In the genomic region with DNA sequence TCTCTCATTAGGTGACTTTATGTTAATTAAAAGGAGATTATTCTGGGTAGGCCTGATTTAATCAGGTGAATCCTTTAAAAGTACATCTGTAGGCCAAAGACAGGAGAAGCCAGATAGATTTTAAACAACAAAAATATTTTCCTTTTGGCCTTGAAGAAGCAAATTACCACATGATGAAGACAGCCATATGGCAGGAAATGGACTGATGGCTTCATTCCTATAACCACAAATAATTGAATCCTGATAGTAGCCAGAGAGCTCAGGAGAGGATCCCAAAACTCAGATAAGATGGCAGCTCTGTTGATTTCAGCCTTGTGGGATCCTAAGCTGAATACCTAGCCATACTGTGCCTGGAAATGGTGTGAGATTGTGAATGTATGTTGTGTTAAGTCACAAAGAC, we compare ENCODE assay signal across 13 cellular contexts.
DNase-seq lines count a peak whose midpoint lies in the region; ATAC-seq, FAIRE-seq and TF ChIP-seq lines count a peak whose summit lies in the region.
"Had no signal": no experiment of that assay in that cellular context is flagged by ENCODE, and none has a peak within 500 bp of the region (broad histone marks: within the 10 kb centered on the region; RNA-seq: fewer than 3 reads in every experiment).

No MANE protein-coding gene starts in this region.

- TF ChIP-seq CTCF in natural killer cell (IDR thresholded peaks at IDR 0.05) (no peak), bronchial epithelial cell (IDR thresholded peaks at IDR 0.05; ENCODE audit: insufficient read depth, low read length, severe bottlenecking) (no peak), BE2C (IDR thresholded peaks at IDR 0.05; ENCODE audit: low read depth, low read length) (no peak)

- H3K9me3 ChIP-seq in BE2C, result no peaks in the 10 kb centered on the region

- no peaks in the 10 kb centered on the region for H3K36me3 ChIP-seq in bronchial epithelial cell (ENCODE audit: control insufficient read depth, insufficient read depth, low read length)
- no peaks in the 10 kb centered on the region for H3K36me3 ChIP-seq in BE2C
- H3K36me3 ChIP-seq: BLaER1 treated with 17β-estradiol and CSF1 and Interleukin-3, amounts not matched to agents 10 nM and 100 nM had no signal

- H3K27me3 ChIP-seq in bronchial epithelial cell (ENCODE audit: control insufficient read depth, insufficient read depth, low read length) (no peaks in the 10 kb centered on the region), BE2C (no peaks in the 10 kb centered on the region)
- H3K27me3 ChIP-seq: BLaER1 treated with 17β-estradiol and CSF1 and Interleukin-3, amounts not matched to agents 10 nM and 100 nM had no signal

- no peaks in the 10 kb centered on the region for H3K36me3 Mint-ChIP-seq in natural killer cell
- no peaks in the 10 kb centered on the region for H3K36me3 Mint-ChIP-seq in natural killer cell treated with Interleukin-12 subunit alpha and Interleukin-12 subunit beta and Interleukin-15 and Interleukin-18, amount 100 ng/mL, for 72 hours
- peaks cover 0 to 4% (median 0%) of the 10 kb centered on the region in 3 donors for H3K36me3 Mint-ChIP-seq in immature natural killer cell
- H3K36me3 Mint-ChIP-seq: CD8-positive, alpha-beta T cell had no signal

- peak; percentile 60 for FAIRE-seq in bronchial epithelial cell (lab: Jason Lieb, UNC)

- H3K4me1 ChIP-seq in BE2C, result no peaks in the 10 kb centered on the region

- H3K4me1 Mint-ChIP-seq in natural killer cell (peaks cover 0 to 35% of the 10 kb centered on the region in 2 donors), immature natural killer cell (peaks cover 33 to 34% of the 10 kb centered on the region in 2 donors)
- peaks cover 12 to 28% of the 10 kb centered on the region in 2 donors for H3K4me1 Mint-ChIP-seq in natural killer cell treated with Interleukin-12 subunit alpha and Interleukin-12 subunit beta and Interleukin-15 and Interleukin-18, amount 100 ng/mL, for 72 hours (ENCODE audit: low read depth in 2 of 2)

- intact Hi-C loops in natural killer cell (cut with micrococcal nuclease), result no loop called here

- H3K27ac Mint-ChIP-seq in natural killer cell (peak overlapping the region in 1 of 2 donors; percentile 87), immature natural killer cell (peak overlapping the region in 4 of 6 donors; percentile 66 to 95 (median 82))
- peak overlapping the region in 1 of 2 donors; percentile 86 for H3K27ac Mint-ChIP-seq in natural killer cell treated with Interleukin-12 subunit alpha and Interleukin-12 subunit beta and Interleukin-15 and Interleukin-18, amount 100 ng/mL, for 72 hours
- H3K27ac Mint-ChIP-seq: CD8-positive, alpha-beta T cell; H9 had no signal

- H3K27me3 Mint-ChIP-seq in natural killer cell (ENCODE audit: low read depth in 2 of 2) (peaks cover 0 to 3% of the 10 kb centered on the region in 2 donors), immature natural killer cell (ENCODE audit: low read depth in 3 of 3) (peaks cover 2 to 6% (median 2%) of the 10 kb centered on the region in 3 donors)
- no peaks in the 10 kb centered on the region for H3K27me3 Mint-ChIP-seq in natural killer cell treated with Interleukin-12 subunit alpha and Interleukin-12 subunit beta and Interleukin-15 and Interleukin-18, amount 100 ng/mL, for 72 hours

- H3K4me3 Mint-ChIP-seq in natural killer cell (peak overlapping the region; percentile 50), immature natural killer cell (peak overlapping the region in 1 of 5 donors; percentile 49)
- no peak overlapping the region for H3K4me3 Mint-ChIP-seq in natural killer cell treated with Interleukin-12 subunit alpha and Interleukin-12 subunit beta and Interleukin-15 and Interleukin-18, amount 100 ng/mL, for 72 hours
- H3K4me3 Mint-ChIP-seq: CD8-positive, alpha-beta T cell; H9 had no signal

- ATAC-seq in natural killer cell, result no peak
- ATAC-seq in natural killer cell treated with Interleukin-12 subunit alpha and Interleukin-12 subunit beta and Interleukin-15 and Interleukin-18, amount 100 ng/mL, for 72 hours, result no peak
- ATAC-seq: CD8-positive, alpha-beta T cell had no signal

- DNase-seq in natural killer cell (no peak), bronchial epithelial cell (ENCODE audit: low read depth) (no peak), immature natural killer cell (no peak), BE2C (no peak), T-helper 9 cell (no peak), DMS 273 (lab: John Stamatoyannopoulos, UW; ENCODE audit: unreplicated experiment) (no peak)
- DNase-seq in natural killer cell treated with Interleukin-12 subunit alpha and Interleukin-12 subunit beta and Interleukin-15 and Interleukin-18, amount 100 ng/mL, for 72 hours (ENCODE audit: low spot score), result no peak
- DNase-seq: 8988T; Calu3; CD8-positive, alpha-beta T cell; GDM1; H9 had no signal

- H3K4me3 ChIP-seq in bronchial epithelial cell (ENCODE audit: low read depth, low read length) (no peak overlapping the region), BE2C (ENCODE audit: low read depth, low read length) (no peak overlapping the region)
- H3K4me3 ChIP-seq: BLaER1 treated with 17β-estradiol and CSF1 and Interleukin-3, amounts not matched to agents 10 nM and 100 nM had no signal

- H3K9me3 Mint-ChIP-seq in natural killer cell (no peaks in the 10 kb centered on the region), immature natural killer cell (no peaks in the 10 kb centered on the region)
- H3K9me3 Mint-ChIP-seq in natural killer cell treated with Interleukin-12 subunit alpha and Interleukin-12 subunit beta and Interleukin-15 and Interleukin-18, amount 100 ng/mL, for 72 hours, result no peaks in the 10 kb centered on the region
- H3K9me3 Mint-ChIP-seq: CD8-positive, alpha-beta T cell had no signal
